19 cellular contexts compared by ENCODE assay signal in genomic region chr16:57112403-57113041, GRCh38. TPM values are rescaled to one million over a fixed set of nuclear protein-coding genes. Genes with fewer than 3 reads are reported as not detected.
DNase-seq lines count a peak whose midpoint lies in the region; ATAC-seq, FAIRE-seq and TF ChIP-seq lines count a peak whose summit lies in the region.
"Had no signal": no experiment of that assay in that cellular context is flagged by ENCODE, and none has a peak within 500 bp of the region (broad histone marks: within the 10 kb centered on the region; RNA-seq: fewer than 3 reads in every experiment).

No MANE protein-coding gene starts in this region.

- H3K27me3 Mint-ChIP-seq in astrocyte (ENCODE audit: low read depth, unreplicated experiment) = no peaks in the 10 kb centered on the region
- H3K27me3 Mint-ChIP-seq: type B pancreatic cell had no signal

- H3K4me1 Mint-ChIP-seq in astrocyte (ENCODE audit: low read depth, unreplicated experiment) = peaks cover 10% of the 10 kb centered on the region

- peak overlapping the region; percentile 10 for H3K9ac ChIP-seq in astrocyte (ENCODE audit: low read length)

- 43% methylated on average over 10 of the region's 10 CpGs for WGBS in tibial nerve, 2 donors

- H4K20me1 ChIP-seq in astrocyte (ENCODE audit: insufficient read depth, low read length) = peaks cover 21% of the 10 kb centered on the region

- H3K27ac ChIP-seq in astrocyte (ENCODE audit: low read depth, low read length) = no peak overlapping the region
- H3K27ac ChIP-seq in tibial nerve = peak overlapping the region; percentile 1 to 84 (median 60)
- H3K27ac ChIP-seq: epithelial cell of prostate had no signal

- H3K36me3 Mint-ChIP-seq in activated naive CD4-positive, alpha-beta T cell treated with anti-CD3 and anti-CD28 coated beads, Interleukin-2, amount 50 U/mL, for 72 hours = no peaks in the 10 kb centered on the region
- H3K36me3 Mint-ChIP-seq in astrocyte (ENCODE audit: low read depth, unreplicated experiment) = peaks cover 4% of the 10 kb centered on the region
- H3K36me3 Mint-ChIP-seq: type B pancreatic cell had no signal

- H3K36me3 ChIP-seq in astrocyte (ENCODE audit: insufficient read depth, low read length) (no peaks in the 10 kb centered on the region), tibial nerve (peaks cover 0 to 27% (median 0%) of the 10 kb centered on the region in 3 donors), HAP-1 (replicated peaks) (no peaks in the 10 kb centered on the region)

- H3K4me2 ChIP-seq in astrocyte (ENCODE audit: low read length) = peak overlapping the region; percentile 38

- ATAC-seq in activated naive CD4-positive, alpha-beta T cell treated with anti-CD3 and anti-CD28 coated beads, Interleukin-2, amount 50 U/mL, for 72 hours = peak in 1 of 2 donors; percentile 48
- ATAC-seq in GM19351 (IDR thresholded peaks at IDR 0.05; ENCODE audit: unreplicated experiment) = no peak

- H3K27ac Mint-ChIP-seq in activated naive CD4-positive, alpha-beta T cell treated with anti-CD3 and anti-CD28 coated beads, Interleukin-2, amount 50 U/mL, for 72 hours = peak overlapping the region; percentile 44 to 59
- H3K27ac Mint-ChIP-seq in astrocyte (ENCODE audit: unreplicated experiment) = peak overlapping the region; percentile 47
- H3K27ac Mint-ChIP-seq: activated T-helper 2 cell treated with anti-CD3 and anti-CD28 coated beads, Interferon-gamma antibody, Interleukin-2, Interleukin-4, amounts not matched to agents 10 μg/mL and 5 μg/mL and 100 μg/mL, durations not matched to agents 14 hours and 24 hours and 36 hours; type B pancreatic cell had no signal

- H3K4me3 ChIP-seq in astrocyte (ENCODE audit: insufficient read depth, low read depth, low read length) = no peak overlapping the region
- H3K4me3 ChIP-seq in tibial nerve = no peak overlapping the region
- H3K4me3 ChIP-seq in HAP-1 = no peak overlapping the region

- TF ChIP-seq CTCF in astrocyte (IDR thresholded peaks at IDR 0.05; ENCODE audit: insufficient read depth, low read depth, low read length) (no peak), tibial nerve (IDR thresholded peaks at IDR 0.05) (no peak)

- no peak for FAIRE-seq in astrocyte (lab: Jason Lieb, UNC)

- H2AFZ ChIP-seq in astrocyte (ENCODE audit: low read depth, low read length) = no peak overlapping the region

- no peaks in the 10 kb centered on the region for H3K27me3 ChIP-seq in astrocyte (ENCODE audit: insufficient read depth, low read length)
- H3K27me3 ChIP-seq in tibial nerve = no peaks in the 10 kb centered on the region
- no peaks in the 10 kb centered on the region for H3K27me3 ChIP-seq in HAP-1 (ENCODE audit: low read depth)

- no peaks in the 10 kb centered on the region for H3K79me2 ChIP-seq in astrocyte (ENCODE audit: insufficient read depth, low read length)

- no peak for TF ChIP-seq EP300 in tibial nerve (IDR thresholded peaks at IDR 0.05)

- H3K9me3 Mint-ChIP-seq in activated naive CD4-positive, alpha-beta T cell treated with anti-CD3 and anti-CD28 coated beads, Interleukin-2, amount 50 U/mL, for 72 hours = no peaks in the 10 kb centered on the region
- H3K9me3 Mint-ChIP-seq in astrocyte (ENCODE audit: unreplicated experiment) = no peaks in the 10 kb centered on the region
- H3K9me3 Mint-ChIP-seq: activated T-helper 2 cell treated with anti-CD3 and anti-CD28 coated beads, Interferon-gamma antibody, Interleukin-2, Interleukin-4, amounts not matched to agents 10 μg/mL and 5 μg/mL and 100 μg/mL, durations not matched to agents 14 hours and 24 hours and 36 hours; type B pancreatic cell had no signal

- in situ Hi-C loops in HAP-1 (cut with MboI; ENCODE audit: low sequenced_read_pairs) = no loop called here

- H3K9me3 ChIP-seq in astrocyte (ENCODE audit: insufficient read depth, low read depth, low read length) (no peaks in the 10 kb centered on the region), tibial nerve (no peaks in the 10 kb centered on the region), HAP-1 (no peaks in the 10 kb centered on the region)

- TF ChIP-seq POLR2A in tibial nerve (IDR thresholded peaks at IDR 0.05) = no peak

- H3K4me3 Mint-ChIP-seq in astrocyte (ENCODE audit: unreplicated experiment) = no peak overlapping the region
- H3K4me3 Mint-ChIP-seq: type B pancreatic cell had no signal

- no peak for DNase-seq in activated naive CD4-positive, alpha-beta T cell treated with anti-CD3 and anti-CD28 coated beads, Interleukin-2, amount 50 U/mL, for 72 hours (ENCODE audit: low spot score in 2 of 2)
- DNase-seq in activated naive CD4-positive, alpha-beta T cell treated with anti-CD3 and anti-CD28 coated beads, Interleukin-2, amount 50 U/mL, for 16 hours = no peak
- DNase-seq in astrocyte (ENCODE audit: low read depth) (no peak), myocyte (ENCODE audit: low read depth) (peak; percentile 82), tibial nerve (ENCODE audit: low spot score in 2 of 2) (no peak), dermis blood vessel endothelial cell (no peak), HAP-1 (ENCODE audit: low spot score in 2 of 2) (no peak)
- DNase-seq: activated CD8-positive, alpha-beta memory T cell treated with anti-CD3 and anti-CD28 coated beads for 24 hours; DMS 273 treated with DMSO at 0.1 percent for 48 hours; glutamatergic neuron; NCI-H1092; NCI-H69; stimulated activated CD4-positive, alpha-beta T cell treated with anti-CD3 and anti-CD28 coated beads, Interleukin-4, amount 100 ng/mL, for 24 hours; stimulated activated CD8-positive, alpha-beta memory T cell treated with anti-CD3 and anti-CD28 coated beads, Interleukin-4, amount 100 ng/mL, for 48 hours; SW 1271 had no signal

- H3K4me1 ChIP-seq in astrocyte (ENCODE audit: insufficient read depth, low read length) (peaks cover 22% of the 10 kb centered on the region), tibial nerve (peaks cover 0 to 58% (median 25%) of the 10 kb centered on the region in 4 donors), HAP-1 (no peaks in the 10 kb centered on the region)

RNA-seq across cellular contexts. Expression of gene CPNE2, which starts 20.1 kb away (rescaled TPM):
- 10 to 100 TPM in 1 of 2 donors, 1 to 10 TPM in 1; 5.1 to 11.5 TPM for total RNA-seq in activated naive CD4-positive, alpha-beta T cell treated with anti-CD3 and anti-CD28 coated beads, Interleukin-2, amount 50 U/mL, for 72 hours
- total RNA-seq in astrocyte (17.0 and 19.3 TPM in 2 replicates), myocyte (12.1 and 24.7 TPM in 2 replicates), tibial nerve (10 to 100 TPM; 32.7 to 58.8 (median 46.0) TPM), dermis blood vessel endothelial cell (73.3 and 92.3 TPM in 2 replicates)
- 14.0 TPM for polyA plus RNA-seq in myocyte (2012)
